1 cellular context compared by ENCODE assay signal in the genomic region with DNA sequence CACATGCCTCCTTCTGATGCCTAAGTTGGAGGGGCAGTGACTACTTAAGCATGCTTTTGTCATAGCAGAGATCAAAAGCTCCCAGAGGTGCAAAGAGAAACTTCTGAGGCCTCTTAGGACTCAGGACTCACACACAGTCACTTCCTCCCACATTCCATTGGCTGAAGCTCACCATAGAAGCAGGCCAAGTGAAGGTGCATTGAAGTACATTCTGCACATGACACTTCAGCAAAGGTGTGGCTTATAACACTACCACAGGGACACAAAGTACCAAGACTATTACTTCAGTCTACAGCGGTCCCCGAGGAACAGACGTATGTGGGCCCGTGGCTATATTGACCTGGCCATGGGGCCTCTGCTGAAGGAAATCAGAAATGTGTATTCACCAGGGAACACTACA.
TF ChIP-seq lines count a peak whose summit lies in the region.

No MANE protein-coding gene starts in this region.

TF ChIP-seq in SK-N-SH, 30 proteins besides CTCF, POLR2A, EP300 and RAD21:
- TF ChIP-seq, protein P1, sequence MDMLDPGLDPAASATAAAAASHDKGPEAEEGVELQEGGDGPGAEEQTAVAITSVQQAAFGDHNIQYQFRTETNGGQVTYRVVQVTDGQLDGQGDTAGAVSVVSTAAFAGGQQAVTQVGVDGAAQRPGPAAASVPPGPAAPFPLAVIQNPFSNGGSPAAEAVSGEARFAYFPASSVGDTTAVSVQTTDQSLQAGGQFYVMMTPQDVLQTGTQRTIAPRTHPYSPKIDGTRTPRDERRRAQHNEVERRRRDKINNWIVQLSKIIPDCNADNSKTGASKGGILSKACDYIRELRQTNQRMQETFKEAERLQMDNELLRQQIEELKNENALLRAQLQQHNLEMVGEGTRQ (IDR thresholded peaks at IDR 0.05; ENCODE audit: borderline replicate concordance, low read depth, low read length), result no peak
- TF ChIP-seq, protein P2, sequence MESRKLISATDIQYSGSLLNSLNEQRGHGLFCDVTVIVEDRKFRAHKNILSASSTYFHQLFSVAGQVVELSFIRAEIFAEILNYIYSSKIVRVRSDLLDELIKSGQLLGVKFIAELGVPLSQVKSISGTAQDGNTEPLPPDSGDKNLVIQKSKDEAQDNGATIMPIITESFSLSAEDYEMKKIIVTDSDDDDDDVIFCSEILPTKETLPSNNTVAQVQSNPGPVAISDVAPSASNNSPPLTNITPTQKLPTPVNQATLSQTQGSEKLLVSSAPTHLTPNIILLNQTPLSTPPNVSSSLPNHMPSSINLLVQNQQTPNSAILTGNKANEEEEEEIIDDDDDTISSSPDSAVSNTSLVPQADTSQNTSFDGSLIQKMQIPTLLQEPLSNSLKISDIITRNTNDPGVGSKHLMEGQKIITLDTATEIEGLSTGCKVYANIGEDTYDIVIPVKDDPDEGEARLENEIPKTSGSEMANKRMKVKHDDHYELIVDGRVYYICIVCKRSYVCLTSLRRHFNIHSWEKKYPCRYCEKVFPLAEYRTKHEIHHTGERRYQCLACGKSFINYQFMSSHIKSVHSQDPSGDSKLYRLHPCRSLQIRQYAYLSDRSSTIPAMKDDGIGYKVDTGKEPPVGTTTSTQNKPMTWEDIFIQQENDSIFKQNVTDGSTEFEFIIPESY (IDR thresholded peaks at IDR 0.05; ENCODE audit: borderline replicate concordance, low read depth), result no peak
TF ChIP-seq in SK-N-SH: peak in this region for 0.
